ENCODE assay signal across 8 cellular contexts in the genomic region with DNA sequence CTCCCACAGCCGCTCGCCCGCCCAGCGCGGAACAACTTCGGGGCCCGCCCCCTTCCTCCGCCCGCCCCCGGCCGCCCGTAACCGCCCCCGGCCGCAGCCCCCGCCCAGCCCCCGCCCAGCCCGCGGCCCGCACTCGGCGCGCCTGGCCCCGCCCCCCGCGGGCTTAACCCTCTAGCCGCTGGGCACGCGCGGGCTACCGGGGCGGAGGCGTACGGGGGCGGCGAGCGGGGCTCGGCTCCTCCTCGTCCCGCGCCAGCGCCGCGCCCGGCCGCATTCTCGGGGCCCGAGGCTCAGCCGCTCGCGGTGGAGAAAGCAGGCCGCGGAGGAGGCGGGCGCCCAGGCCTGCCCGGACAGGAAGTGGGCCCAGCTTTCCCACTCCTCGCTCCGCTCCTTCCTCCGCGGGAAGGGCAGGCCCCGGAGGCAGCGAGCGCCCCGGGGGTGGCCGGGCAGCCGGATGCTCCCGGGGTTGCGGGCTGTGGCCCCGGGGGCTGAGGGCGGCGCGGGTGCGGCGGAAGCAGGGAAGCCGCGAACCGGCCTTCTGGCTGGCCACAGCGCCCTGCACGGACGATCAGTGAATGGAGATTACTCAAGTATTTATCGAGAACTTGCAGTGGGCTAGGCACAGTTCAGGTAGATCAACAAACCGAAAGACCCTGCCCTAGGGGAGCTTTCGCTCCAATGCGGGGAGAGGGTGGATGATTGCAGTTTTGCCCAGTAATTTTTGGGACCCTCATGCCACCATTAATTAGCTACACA. TPM values are rescaled to one million over a fixed set of nuclear protein-coding genes. Genes with fewer than 3 reads are reported as not detected.
A peak's percentile ranks its signal among the peaks of the same experiment; 100 is the strongest.
DNase-seq lines count a peak whose midpoint lies in the region; ATAC-seq and TF ChIP-seq lines count a peak whose summit lies in the region.

TSS of gene TRAM2 (minus strand) at position 39 of the 756 bp plus-strand sequence. CDS start 145 bp downstream, outside the sequence.

- H3K9me3 Mint-ChIP-seq in CD4-positive, alpha-beta memory T cell = no peaks in the 10 kb centered on the region

- peak within 1 kb of the TSS; percentile 88 to 95 (median 91) for H3K27ac Mint-ChIP-seq in CD4-positive, alpha-beta memory T cell

- peak within 1 kb of the TSS; percentile 97 for H3K4me2 ChIP-seq in OCI-LY7 (ENCODE audit: low read length)

- peak; percentile 73 to 83 (median 79) for DNase-seq in CD4-positive, alpha-beta memory T cell
- peak; percentile 90 for DNase-seq in OCI-LY7 (ENCODE audit: low spot score)
- DNase-seq in activated T-cell treated with anti-CD3 and anti-CD28 coated beads, Interleukin-2, amount 50 U/mL, for 1 hour = peak; percentile 85
- peak; percentile 38 for DNase-seq in stimulated activated CD8-positive, alpha-beta memory T cell treated with anti-CD3 and anti-CD28 coated beads, Interleukin-7, amount 100 ng/mL, for 24 hours (ENCODE audit: low read depth)

- peaks cover 46% of the 10 kb centered on the region for H3K4me1 ChIP-seq in CD4-positive, alpha-beta memory T cell (ENCODE audit: insufficient read depth, low read length)
- H3K4me1 ChIP-seq in OCI-LY7 (ENCODE audit: insufficient read depth, low read length, poor library complexity, severe bottlenecking) = peaks cover 42% of the 10 kb centered on the region
- peaks cover 0 to 4% of the 10 kb centered on the region in 2 donors for H3K4me1 ChIP-seq in esophagus (ENCODE audit: control insufficient read depth in 2 of 2, insufficient read depth in 2 of 2, low read length in 1 of 2)
- H3K4me1 ChIP-seq in muscle layer of duodenum (ENCODE audit: control insufficient read depth in 1 of 2, insufficient read depth in 2 of 2, low read length in 2 of 2) = peaks cover 26 to 37% of the 10 kb centered on the region in 2 donors

- peak within 1 kb of the TSS; percentile 65 for H3K27ac ChIP-seq in CD4-positive, alpha-beta memory T cell (ENCODE audit: low read depth, low read length)
- H3K27ac ChIP-seq in OCI-LY7 (ENCODE audit: low read depth, low read length, poor library complexity, severe bottlenecking) (peak within 1 kb of the TSS; percentile 68), esophagus (ENCODE audit: low read depth in 2 of 2, low read length in 1 of 2) (peak within 1 kb of the TSS; percentile 92 to 96), muscle layer of duodenum (ENCODE audit: low read length) (peak within 1 kb of the TSS; percentile 95)

- CTCF ChIA-PET in CD4-positive, alpha-beta memory T cell (lab: Charles Lee; ENCODE audit: partially characterized antibody) = interaction anchor here (0.8 to 3.2 kb wide), 7 partner anchors 15 to 294 kb away, joined by 3 to 13 read pairs (median 4); partner anchors contain the start of gene MCM3
- CTCF ChIA-PET in OCI-LY7 (lab: Charles Lee; ENCODE audit: unreplicated experiment) = interaction anchor here (1.9 to 2.0 kb wide), 2 partner anchors 19 to 86 kb away, joined by 6 to 8 read pairs; no protein-coding TSS in a partner anchor

- H3K36me3 Mint-ChIP-seq in CD4-positive, alpha-beta memory T cell = peaks cover 1 to 9% of the 10 kb centered on the region in 2 donors

- H2AFZ ChIP-seq in OCI-LY7 (ENCODE audit: low read length) = peak within 1 kb of the TSS; percentile 76

- no TSS peak for BruUV-seq in OCI-LY7 (replicated peaks; lab: Mats Ljungman, UMichigan)

- no peaks in the 10 kb centered on the region for H3K27me3 ChIP-seq in CD4-positive, alpha-beta memory T cell (ENCODE audit: insufficient read depth, low read length)
- H3K27me3 ChIP-seq in esophagus (ENCODE audit: control insufficient read depth in 1 of 2, insufficient read depth in 2 of 2, low read length in 2 of 2) (no peaks in the 10 kb centered on the region), muscle layer of duodenum (ENCODE audit: low read depth, low read length) (no peaks in the 10 kb centered on the region)

- H3K9me2 ChIP-seq in OCI-LY7 (ENCODE audit: insufficient read depth, low read length) = no peaks in the 10 kb centered on the region

- POLR2A ChIA-PET in CD4-positive, alpha-beta memory T cell (lab: Charles Lee; ENCODE audit: partially characterized antibody) = interaction anchor here (0.8 to 4.0 kb wide), 9 partner anchors 11 to 292 kb away, joined by 3 to 22 read pairs (median 4); partner anchors contain the start of genes EFHC1 and MCM3
- POLR2A ChIA-PET in OCI-LY7 (lab: Charles Lee) = interaction anchor here (0.7 to 5.0 kb wide), 13 partner anchors 11 to 307 kb away, joined by 3 to 47 read pairs (median 6); no protein-coding TSS in a partner anchor

- peak; percentile 53 for TF ChIP-seq CTCF in OCI-LY7 (conservative IDR thresholded peaks at IDR 0.05; ENCODE audit: low read length)

- ATAC-seq in GM19372 (IDR thresholded peaks at IDR 0.05; ENCODE audit: low read depth, unreplicated experiment) (peak; percentile 53), HG03520 (IDR thresholded peaks at IDR 0.05; ENCODE audit: unreplicated experiment) (peak; percentile 48)

- H4K20me1 ChIP-seq in OCI-LY7 (ENCODE audit: insufficient read depth, low read length) = peaks cover 22% of the 10 kb centered on the region

- H3K4me3 ChIP-seq in CD4-positive, alpha-beta memory T cell (ENCODE audit: low read length in 2 of 2) = peak within 1 kb of the TSS; percentile 19 to 81
- H3K4me3 ChIP-seq in OCI-LY7 (ENCODE audit: low read depth, low read length, poor library complexity, severe bottlenecking) = peak within 1 kb of the TSS; percentile 75
- H3K4me3 ChIP-seq in esophagus (ENCODE audit: low read depth in 1 of 2, low read length in 2 of 2) = peak within 1 kb of the TSS; percentile 58 to 77
- H3K4me3 ChIP-seq in muscle layer of duodenum (ENCODE audit: low read depth in 1 of 2, low read length in 2 of 2) = peak within 1 kb of the TSS; percentile 90 to 91

- no peaks in the 10 kb centered on the region for H3K36me3 ChIP-seq in CD4-positive, alpha-beta memory T cell (ENCODE audit: insufficient read depth, low read length)
- no peaks in the 10 kb centered on the region for H3K36me3 ChIP-seq in OCI-LY7 (ENCODE audit: insufficient read depth, low read length)
- peaks cover 0 to 2% of the 10 kb centered on the region in 2 donors for H3K36me3 ChIP-seq in esophagus (ENCODE audit: control insufficient read depth in 2 of 2, insufficient read depth in 2 of 2, low read length in 1 of 2)
- peaks cover 0 to 12% of the 10 kb centered on the region in 2 donors for H3K36me3 ChIP-seq in muscle layer of duodenum (ENCODE audit: control insufficient read depth in 1 of 2, insufficient read depth in 2 of 2, low read length in 2 of 2)

- H3K4me1 Mint-ChIP-seq in CD4-positive, alpha-beta memory T cell = peaks cover 32 to 60% (median 38%) of the 10 kb centered on the region in 4 donors

- H3K79me2 ChIP-seq in OCI-LY7 (ENCODE audit: insufficient read depth, low read depth, low read length) = peaks cover 39% of the 10 kb centered on the region

- H3K4me3 Mint-ChIP-seq in CD4-positive, alpha-beta memory T cell = peak within 1 kb of the TSS; percentile 80 to 95 (median 88)

- 0 to 1% methylated on average over 18 to 84 of the region's 84 CpGs for WGBS in esophagus, 2 donors

- H3K9me3 ChIP-seq in CD4-positive, alpha-beta memory T cell (ENCODE audit: control insufficient read depth in 1 of 2, low read length in 2 of 2) = no peaks in the 10 kb centered on the region
- H3K9me3 ChIP-seq in OCI-LY7 (ENCODE audit: low read length) (no peaks in the 10 kb centered on the region), esophagus (ENCODE audit: control insufficient read depth in 2 of 2, insufficient read depth in 1 of 2, low read depth in 1 of 2, low read length in 1 of 2) (no peaks in the 10 kb centered on the region), muscle layer of duodenum (ENCODE audit: control insufficient read depth in 1 of 2, low read length in 2 of 2) (no peaks in the 10 kb centered on the region)

- H3K27me3 Mint-ChIP-seq in CD4-positive, alpha-beta memory T cell = no peaks in the 10 kb centered on the region

- intact Hi-C loops in CD4-positive, alpha-beta memory T cell (cut with micrococcal nuclease) = loop anchor here (1.0 to 10.0 kb wide), 4 partner anchors 293 to 968 kb away; partner anchors contain the start of genes FBXO9, GCLC, GSTA4 and MCM3
- intact Hi-C loops in OCI-LY7 (cut with micrococcal nuclease; ENCODE audit: unreplicated experiment) = loop anchor here (1.0 to 5.0 kb wide), 4 partner anchors 18 to 290 kb away; no protein-coding TSS in a partner anchor

RNA-seq across cellular contexts. Expression of gene TRAM2, which starts in this region (rescaled TPM):
- total RNA-seq in CD4-positive, alpha-beta memory T cell = 10 to 100 TPM; 10.7 to 11.3 TPM
- 1 to 10 TPM; 2.7 to 4.3 TPM for polyA plus RNA-seq in CD4-positive, alpha-beta memory T cell
- 16.3 and 19.3 TPM in 2 replicates for total RNA-seq in OCI-LY7 (2014; rRNA removed; shearing (Covaris generic))
- 34.9 and 38.2 TPM in 2 replicates for total RNA-seq in OCI-LY7 (2022)
- polyA plus RNA-seq in esophagus = 1 to 10 TPM; 1.0 to 1.8 TPM

Comparison
In these comparisons a context has a peak if more than half of its experiments do, and no peak if none do; other contexts are left out.
1. Peak in every context shown above with its lines: DNase-seq, ATAC-seq, H3K4me3 ChIP-seq and H3K27ac ChIP-seq.
2. DNase-seq: peak in every context shown above with its lines; median percentile 90 in OCI-LY7; 85 in activated T-cell treated with anti-CD3 and anti-CD28 coated beads, Interleukin-2, amount 50 U/mL, for 1 hour; 79 in CD4-positive, alpha-beta memory T cell; 38 in stimulated activated CD8-positive, alpha-beta memory T cell treated with anti-CD3 and anti-CD28 coated beads, Interleukin-7, amount 100 ng/mL, for 24 hours.